ENCODE assay signal across 8 cellular contexts in genomic region chr16:11405331-11406176, GRCh38.
A peak's percentile ranks its signal among the peaks of the same experiment; 100 is the strongest.
DNase-seq lines count a peak whose midpoint lies in the region; ATAC-seq and TF ChIP-seq lines count a peak whose summit lies in the region.

No MANE protein-coding gene starts in this region.

- no peak overlapping the region for H3K4me3 ChIP-seq in DOHH2 (ENCODE audit: low read length)
- no peak overlapping the region for H3K4me3 ChIP-seq in LNCaP clone FGC (ENCODE audit: low read depth, low read length)
- no peak overlapping the region for H3K4me3 ChIP-seq in spleen

- H3K4me1 Mint-ChIP-seq in activated CD4-positive, alpha-beta T cell treated with anti-CD3 and anti-CD28 coated beads, Interleukin-2, amount 10 ng/mL, durations not matched to agents 24 days and 14 days, result peaks cover 2% of the 10 kb centered on the region
- peaks cover 2% of the 10 kb centered on the region for H3K4me1 Mint-ChIP-seq in endothelial cell (ENCODE audit: unreplicated experiment)

- TF ChIP-seq CTCF in DOHH2 (IDR thresholded peaks at IDR 0.05; ENCODE audit: low read depth, low read length, poor library complexity, severe bottlenecking) (peak; percentile 81), LNCaP clone FGC (IDR thresholded peaks at IDR 0.05; ENCODE audit: control insufficient read depth, extremely low read depth, insufficient read depth) (peak; percentile 44), endothelial cell (IDR thresholded peaks at IDR 0.05; ENCODE audit: unreplicated experiment) (peak; percentile 51), spleen (IDR thresholded peaks at IDR 0.05 in 8 of 11, conservative IDR thresholded peaks at IDR 0.05 in 3 of 11) (peak in 10 of 11 experiments; percentile 23 to 73 (median 59))

- H3K36me3 ChIP-seq in DOHH2 (ENCODE audit: control insufficient read depth, low read length) (no peaks in the 10 kb centered on the region), spleen (no peaks in the 10 kb centered on the region)

- no peak overlapping the region for H3K4me3 Mint-ChIP-seq in activated CD4-positive, alpha-beta T cell treated with anti-CD3 and anti-CD28 coated beads, Interleukin-2, amount 10 ng/mL, durations not matched to agents 24 days and 14 days
- H3K4me3 Mint-ChIP-seq in endothelial cell (ENCODE audit: unreplicated experiment), result no peak overlapping the region

- intact Hi-C loops in activated CD4-positive, alpha-beta T cell treated with anti-CD3 and anti-CD28 coated beads, Interleukin-2, amount 10 ng/mL, durations not matched to agents 24 days and 14 days (cut with micrococcal nuclease), result loop anchor here (2.0 to 5.0 kb wide), 4 partner anchors 127 to 441 kb away; no protein-coding TSS in a partner anchor
- intact Hi-C loops in spleen (cut with DNase I; ENCODE audit: low total_unique reads), result loop anchor here (5.0 to 10.0 kb wide), 3 partner anchors 309 to 441 kb away; no protein-coding TSS in a partner anchor

- no peaks in the 10 kb centered on the region; the same call in 1 of the 2 replicates for H3F3A ChIP-seq in DOHH2 (ENCODE audit: control insufficient read depth, insufficient read depth)

- peaks cover 3% of the 10 kb centered on the region for H3K27me3 Mint-ChIP-seq in activated CD4-positive, alpha-beta T cell treated with anti-CD3 and anti-CD28 coated beads, Interleukin-2, amount 10 ng/mL, durations not matched to agents 24 days and 14 days
- peaks cover 4% of the 10 kb centered on the region for H3K27me3 Mint-ChIP-seq in endothelial cell (ENCODE audit: unreplicated experiment)

- no peak overlapping the region for H3K27ac ChIP-seq in DOHH2 (ENCODE audit: low read depth, low read length)
- no peak overlapping the region for H3K27ac ChIP-seq in spleen

- H3K9me2 ChIP-seq in DOHH2 (replicated peaks; ENCODE audit: control insufficient read depth, low read length), result no peaks in the 10 kb centered on the region

- no peak for ATAC-seq in HG02973 (IDR thresholded peaks at IDR 0.05; ENCODE audit: unreplicated experiment)

- H3K9me3 Mint-ChIP-seq in activated CD4-positive, alpha-beta T cell treated with anti-CD3 and anti-CD28 coated beads, Interleukin-2, amount 10 ng/mL, durations not matched to agents 24 days and 14 days, result no peaks in the 10 kb centered on the region
- H3K9me3 Mint-ChIP-seq in endothelial cell (ENCODE audit: unreplicated experiment), result no peaks in the 10 kb centered on the region

- WGBS in spleen, 5 donors, result 62 to 70% (median 67%) methylated on average over 11 of the region's 11 CpGs

- H3K27me3 ChIP-seq in DOHH2 (ENCODE audit: control insufficient read depth, low read length) (peaks cover 6% of the 10 kb centered on the region; the same call in 1 of the 2 replicates), spleen (replicated peaks in 1 of 7) (no peaks in the 10 kb centered on the region)

- no peak for TF ChIP-seq POLR2A in spleen (IDR thresholded peaks at IDR 0.05)

- H3K27ac Mint-ChIP-seq in activated CD4-positive, alpha-beta T cell treated with anti-CD3 and anti-CD28 coated beads, Interleukin-2, amount 10 ng/mL, durations not matched to agents 24 days and 14 days, result no peak overlapping the region
- H3K27ac Mint-ChIP-seq in endothelial cell (ENCODE audit: unreplicated experiment), result no peak overlapping the region

- DNase-seq in LNCaP clone FGC (ENCODE audit: low read depth) (no peak), endothelial cell (ENCODE audit: low spot score) (peak; percentile 60), spleen (no peak), ureter (ENCODE audit: low spot score) (no peak), NCI-H1092 treated with DMSO at 0.1 percent for 48 hours (lab: John Stamatoyannopoulos, UW) (no peak)
- DNase-seq in activated CD4-positive, alpha-beta T cell treated with anti-CD3 and anti-CD28 coated beads, Interleukin-2, amount 10 ng/mL, durations not matched to agents 24 days and 14 days, result peak; percentile 87

- no peaks in the 10 kb centered on the region for H3K36me3 Mint-ChIP-seq in activated CD4-positive, alpha-beta T cell treated with anti-CD3 and anti-CD28 coated beads, Interleukin-2, amount 10 ng/mL, durations not matched to agents 24 days and 14 days (ENCODE audit: low read depth)
- H3K36me3 Mint-ChIP-seq in endothelial cell (ENCODE audit: low read depth, unreplicated experiment), result no peaks in the 10 kb centered on the region

- H3K9me3 ChIP-seq in DOHH2 (ENCODE audit: control insufficient read depth, insufficient read depth, low read length) (no peaks in the 10 kb centered on the region), spleen (no peaks in the 10 kb centered on the region)

- no peaks in the 10 kb centered on the region for H3K4me1 ChIP-seq in DOHH2 (ENCODE audit: control insufficient read depth, low read length)
- peaks cover 0 to 12% (median 0%) of the 10 kb centered on the region in 6 donors for H3K4me1 ChIP-seq in spleen

- H3K4me2 ChIP-seq in DOHH2 (ENCODE audit: low read length), result no peak overlapping the region

- H4K20me1 ChIP-seq in DOHH2 (ENCODE audit: control insufficient read depth, insufficient read depth, low read depth, low read length), result peaks cover 3% of the 10 kb centered on the region; the same call in 1 of the 2 replicates

- no peaks in the 10 kb centered on the region for H3K79me2 ChIP-seq in DOHH2 (ENCODE audit: control insufficient read depth, low read length)

Comparison
In these comparisons a context has a peak if more than half of its experiments do, and no peak if none do; other contexts are left out.
1. DNase-seq: peak in activated CD4-positive, alpha-beta T cell treated with anti-CD3 and anti-CD28 coated beads, Interleukin-2, amount 10 ng/mL, durations not matched to agents 24 days and 14 days (single experiment) and endothelial cell (single experiment); none in LNCaP clone FGC (single experiment), spleen (single experiment), ureter (single experiment) and NCI-H1092 treated with DMSO at 0.1 percent for 48 hours (single experiment).
2. Peak in every context shown above with its lines, with median percentiles within 50 percentile points of each other: CTCF ChIP-seq.